Comparison of ENCODE assay signal across 25 cellular contexts in genomic region chr15:58701376-58701775, GRCh38.
"Had no signal": no experiment of that assay in that cellular context is flagged by ENCODE, and none has a peak within 500 bp of the region (broad histone marks: within the 10 kb centered on the region; RNA-seq: fewer than 3 reads in every experiment).

No MANE protein-coding gene starts in this region.

- H3K36me3 ChIP-seq: neutrophil, ovary, prostate gland had no signal

- H3K4me3 Mint-ChIP-seq: activated CD4-positive, alpha-beta T cell treated with anti-CD3 and anti-CD28 coated beads, Interleukin-2, amount 10 ng/mL, durations not matched to agents 7 days and 5 days; activated CD8-positive, alpha-beta memory T cell treated with anti-CD3 and anti-CD28 coated beads, Interleukin-2, amount 10 ng/mL, durations not matched to agents 7 days and 5 days; activated CD8-positive, alpha-beta T cell treated with anti-CD3 and anti-CD28 coated beads for 36 hours; activated naive CD8-positive, alpha-beta T cell; activated T-helper 1 cell treated with anti-CD3 and anti-CD28 coated beads, Interleukin-12 subunit alpha, Interleukin-12 subunit beta, Interleukin-2, Interleukin-4 antibody, amounts not matched to agents 30 ng/mL and 10 ng/mL and 1 ng/mL, durations not matched to agents 14 hours and 24 hours and 36 hours; nephron had no signal

- H3K4me2 ChIP-seq: hepatocyte had no signal

- H3K27me3 Mint-ChIP-seq: activated CD4-positive, alpha-beta T cell treated with anti-CD3 and anti-CD28 coated beads, Interleukin-2, amount 10 ng/mL, durations not matched to agents 7 days and 5 days; activated CD8-positive, alpha-beta memory T cell treated with anti-CD3 and anti-CD28 coated beads, Interleukin-2, amount 10 ng/mL, durations not matched to agents 7 days and 5 days; activated CD8-positive, alpha-beta T cell treated with anti-CD3 and anti-CD28 coated beads for 36 hours; activated naive CD8-positive, alpha-beta T cell had no signal

- H3K9me3 ChIP-seq: neutrophil, ovary, prostate gland had no signal

- H3K4me1 Mint-ChIP-seq: nephron had no signal

- H3K4me1 ChIP-seq: prostate gland, upper lobe of left lung had no signal

- H3K4me3 ChIP-seq: hepatocyte, ovary, prostate gland, upper lobe of left lung had no signal

- H3K27ac Mint-ChIP-seq: activated CD4-positive, alpha-beta T cell treated with anti-CD3 and anti-CD28 coated beads, Interleukin-2, amount 10 ng/mL, durations not matched to agents 7 days and 5 days; activated CD8-positive, alpha-beta memory T cell treated with anti-CD3 and anti-CD28 coated beads, Interleukin-2, amount 10 ng/mL, durations not matched to agents 7 days and 5 days; activated CD8-positive, alpha-beta T cell treated with anti-CD3 and anti-CD28 coated beads for 36 hours; activated naive CD8-positive, alpha-beta T cell; activated T-helper 1 cell treated with anti-CD3 and anti-CD28 coated beads, Interleukin-12 subunit alpha, Interleukin-12 subunit beta, Interleukin-2, Interleukin-4 antibody, amounts not matched to agents 30 ng/mL and 10 ng/mL and 1 ng/mL, durations not matched to agents 14 hours and 24 hours and 36 hours; nephron had no signal

- H3K27ac ChIP-seq: epithelial cell of prostate, hepatocyte, neutrophil, ovary, prostate gland, upper lobe of left lung, WERI-Rb-1 had no signal

- H3K27me3 ChIP-seq: hepatocyte, neutrophil, ovary, upper lobe of left lung had no signal

- DNase-seq: activated CD4-positive, alpha-beta T cell treated with anti-CD3 and anti-CD28 coated beads, Interleukin-2, amount 10 ng/mL, durations not matched to agents 7 days and 5 days; activated CD4-positive, CD25-positive, alpha-beta regulatory T cell treated with anti-CD3 and anti-CD28 coated beads, Interleukin-2, amount 50 U/mL, for 72 hours; activated CD8-positive, alpha-beta memory T cell treated with anti-CD3 and anti-CD28 coated beads, Interleukin-2, amount 10 ng/mL, durations not matched to agents 7 days and 5 days; activated CD8-positive, alpha-beta T cell treated with anti-CD3 and anti-CD28 coated beads for 36 hours; activated gamma-delta T cell treated with Interleukin-2 at 50 U/mL for 16 hours; amygdala; cerebellar nuclear complex; cortex of kidney; foreskin melanocyte; left ventricle myocardium superior; mammary epithelial cell; midbrain; ovary; stimulated activated CD4-positive, alpha-beta T cell treated with anti-CD3 and anti-CD28 coated beads, Interleukin-4, amount 100 ng/mL, for 24 hours; stimulated activated naive CD8-positive, alpha-beta T cell treated with anti-CD3 and anti-CD28 coated beads, Interleukin-15, Interleukin-2, amounts not matched to agents 100 U/mL and 50 U/mL, for 24 hours; T-helper 1 cell; upper lobe of left lung; WERI-Rb-1 had no signal
